24 cellular contexts compared by ENCODE assay signal in the genomic region with DNA sequence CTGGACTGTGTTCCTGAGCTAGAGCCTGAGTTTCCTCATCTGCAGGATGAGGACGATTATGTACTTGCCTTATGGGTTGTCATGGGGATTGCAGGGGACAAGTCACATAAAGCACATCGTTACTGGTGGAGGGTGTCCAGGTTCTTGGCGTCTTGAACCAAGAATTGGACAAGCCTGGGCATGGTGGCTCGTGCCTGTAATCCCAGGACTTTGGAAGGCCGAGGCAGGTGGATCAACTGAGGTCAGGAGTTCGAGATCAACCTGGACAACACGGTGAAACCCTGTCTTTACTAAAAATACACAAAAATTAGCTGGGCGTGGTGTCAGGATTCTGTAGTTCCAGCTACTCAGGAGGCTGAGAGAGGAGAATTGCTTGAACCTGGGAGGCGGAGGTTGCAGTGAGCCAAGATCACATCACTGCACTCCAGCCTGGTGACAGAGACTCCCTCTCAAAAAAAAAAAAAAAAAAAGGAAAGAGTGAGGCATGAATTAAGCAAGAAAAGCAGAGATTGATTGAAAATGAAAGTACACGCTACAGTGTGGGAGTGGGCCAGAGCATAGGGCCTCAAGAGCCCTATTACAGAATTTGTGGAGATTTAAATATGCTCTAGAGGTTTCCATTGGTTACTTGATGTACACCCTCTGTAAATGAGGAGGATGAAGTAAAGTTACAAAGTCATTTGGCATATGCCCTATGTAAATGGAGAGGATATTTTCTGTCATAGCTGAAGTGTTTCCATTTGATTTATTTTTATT.
A peak's percentile ranks its signal among the peaks of the same experiment; 100 is the strongest.
DNase-seq lines count a peak whose midpoint lies in the region; ATAC-seq lines count a peak whose summit lies in the region.
"Had no signal": no experiment of that assay in that cellular context is flagged by ENCODE, and none has a peak within 500 bp of the region (broad histone marks: within the 10 kb centered on the region; RNA-seq: fewer than 3 reads in every experiment).

No MANE protein-coding gene starts in this region.

- H3K36me3 Mint-ChIP-seq in activated T-cell treated with anti-CD3 and anti-CD28 coated beads, Interleukin-2, amount 50 U/mL, for 24 hours (ENCODE audit: low read depth): peaks cover 6% of the 10 kb centered on the region
- peaks cover 11% of the 10 kb centered on the region for H3K36me3 Mint-ChIP-seq in activated naive CD8-positive, alpha-beta T cell treated with anti-CD3 and anti-CD28 coated beads, Interleukin-2, amount 50 U/mL, for 24 hours (ENCODE audit: low read depth)
- peaks cover 100% of the 10 kb centered on the region for H3K36me3 Mint-ChIP-seq in stimulated activated effector memory CD8-positive, alpha-beta T cell treated with anti-CD3 and anti-CD28 coated beads, Interleukin-12 subunit alpha, Interleukin-12 subunit beta, amount 100 ng/mL, for 72 hours

- H3K4me3 Mint-ChIP-seq in activated T-cell treated with anti-CD3 and anti-CD28 coated beads, Interleukin-2, amount 50 U/mL, for 24 hours: no peak overlapping the region
- no peak overlapping the region for H3K4me3 Mint-ChIP-seq in activated naive CD8-positive, alpha-beta T cell treated with anti-CD3 and anti-CD28 coated beads, Interleukin-2, amount 50 U/mL, for 24 hours
- H3K4me3 Mint-ChIP-seq in stimulated activated effector memory CD8-positive, alpha-beta T cell treated with anti-CD3 and anti-CD28 coated beads, Interleukin-12 subunit alpha, Interleukin-12 subunit beta, amount 100 ng/mL, for 72 hours: no peak overlapping the region
- H3K4me3 Mint-ChIP-seq: mesothelial cell of epicardium had no signal

- ATAC-seq in activated naive CD8-positive, alpha-beta T cell treated with anti-CD3 and anti-CD28 coated beads, Interleukin-2, amount 50 U/mL, for 24 hours: peak; percentile 53
- peak; percentile 42 for ATAC-seq in stimulated activated effector memory CD8-positive, alpha-beta T cell treated with anti-CD3 and anti-CD28 coated beads, Interleukin-12 subunit alpha, Interleukin-12 subunit beta, amount 100 ng/mL, for 72 hours
- ATAC-seq in GM19035 (IDR thresholded peaks at IDR 0.05; ENCODE audit: unreplicated experiment): no peak
- ATAC-seq: body of pancreas, K562, pancreas had no signal

- no peaks in the 10 kb centered on the region for H3K27me3 Mint-ChIP-seq in activated T-cell treated with anti-CD3 and anti-CD28 coated beads, Interleukin-2, amount 50 U/mL, for 24 hours
- no peaks in the 10 kb centered on the region for H3K27me3 Mint-ChIP-seq in activated naive CD8-positive, alpha-beta T cell treated with anti-CD3 and anti-CD28 coated beads, Interleukin-2, amount 50 U/mL, for 24 hours
- H3K27me3 Mint-ChIP-seq: naive B cell had no signal

- no peak for DNase-seq in activated T-cell treated with anti-CD3 and anti-CD28 coated beads, Interleukin-2, amount 50 U/mL, for 24 hours
- no peak for DNase-seq in activated T-cell treated with anti-CD3 and anti-CD28 coated beads, Interleukin-2, amount 50 U/mL, for 1 hour
- DNase-seq in OCI-M1 (lab: John Stamatoyannopoulos, UW) (peak; percentile 17), inferior parietal cortex (ENCODE audit: extremely low spot score) (no peak), DMS79 (lab: John Stamatoyannopoulos, UW) (no peak)
- no peak for DNase-seq in activated naive CD8-positive, alpha-beta T cell treated with anti-CD3 and anti-CD28 coated beads, Interleukin-2, amount 50 U/mL, for 24 hours
- peak in 1 of 2 donors; percentile 41 for DNase-seq in stimulated activated effector memory CD8-positive, alpha-beta T cell treated with anti-CD3 and anti-CD28 coated beads, Interleukin-12 subunit alpha, Interleukin-12 subunit beta, amount 100 ng/mL, for 72 hours (ENCODE audit: low spot score in 2 of 2)
- DNase-seq: activated gamma-delta T cell treated with Interleukin-2 at 50 U/mL for 16 hours, adrenal gland, body of pancreas, C1 segment of cervical spinal cord, Caco-2, cerebellar nuclear complex, GDM1, hippocampal formation, left ventricle myocardium inferior, naive B cell, NCI-H1105 treated with DMSO at 0.1 percent for 48 hours, NCI-H1930, NCI-H69, pancreas had no signal

- peaks cover 3% of the 10 kb centered on the region for H3K9me3 Mint-ChIP-seq in activated T-cell treated with anti-CD3 and anti-CD28 coated beads, Interleukin-2, amount 50 U/mL, for 24 hours
- peaks cover 10% of the 10 kb centered on the region for H3K9me3 Mint-ChIP-seq in activated naive CD8-positive, alpha-beta T cell treated with anti-CD3 and anti-CD28 coated beads, Interleukin-2, amount 50 U/mL, for 24 hours
- peaks cover 4% of the 10 kb centered on the region for H3K9me3 Mint-ChIP-seq in stimulated activated effector memory CD8-positive, alpha-beta T cell treated with anti-CD3 and anti-CD28 coated beads, Interleukin-12 subunit alpha, Interleukin-12 subunit beta, amount 100 ng/mL, for 72 hours

- H3K4me1 Mint-ChIP-seq in activated T-cell treated with anti-CD3 and anti-CD28 coated beads, Interleukin-2, amount 50 U/mL, for 24 hours (ENCODE audit: low read depth): peaks cover 38% of the 10 kb centered on the region
- peaks cover 42% of the 10 kb centered on the region for H3K4me1 Mint-ChIP-seq in activated naive CD8-positive, alpha-beta T cell treated with anti-CD3 and anti-CD28 coated beads, Interleukin-2, amount 50 U/mL, for 24 hours
- peaks cover 80% of the 10 kb centered on the region for H3K4me1 Mint-ChIP-seq in stimulated activated effector memory CD8-positive, alpha-beta T cell treated with anti-CD3 and anti-CD28 coated beads, Interleukin-12 subunit alpha, Interleukin-12 subunit beta, amount 100 ng/mL, for 72 hours

- peak overlapping the region; percentile 79 for H3K27ac Mint-ChIP-seq in activated T-cell treated with anti-CD3 and anti-CD28 coated beads, Interleukin-2, amount 50 U/mL, for 24 hours
- H3K27ac Mint-ChIP-seq in activated naive CD8-positive, alpha-beta T cell treated with anti-CD3 and anti-CD28 coated beads, Interleukin-2, amount 50 U/mL, for 24 hours: peak overlapping the region; percentile 50
- H3K27ac Mint-ChIP-seq in stimulated activated effector memory CD8-positive, alpha-beta T cell treated with anti-CD3 and anti-CD28 coated beads, Interleukin-12 subunit alpha, Interleukin-12 subunit beta, amount 100 ng/mL, for 72 hours: peak overlapping the region; percentile 95
- H3K27ac Mint-ChIP-seq: mesothelial cell of epicardium had no signal
